In the genomic region with DNA sequence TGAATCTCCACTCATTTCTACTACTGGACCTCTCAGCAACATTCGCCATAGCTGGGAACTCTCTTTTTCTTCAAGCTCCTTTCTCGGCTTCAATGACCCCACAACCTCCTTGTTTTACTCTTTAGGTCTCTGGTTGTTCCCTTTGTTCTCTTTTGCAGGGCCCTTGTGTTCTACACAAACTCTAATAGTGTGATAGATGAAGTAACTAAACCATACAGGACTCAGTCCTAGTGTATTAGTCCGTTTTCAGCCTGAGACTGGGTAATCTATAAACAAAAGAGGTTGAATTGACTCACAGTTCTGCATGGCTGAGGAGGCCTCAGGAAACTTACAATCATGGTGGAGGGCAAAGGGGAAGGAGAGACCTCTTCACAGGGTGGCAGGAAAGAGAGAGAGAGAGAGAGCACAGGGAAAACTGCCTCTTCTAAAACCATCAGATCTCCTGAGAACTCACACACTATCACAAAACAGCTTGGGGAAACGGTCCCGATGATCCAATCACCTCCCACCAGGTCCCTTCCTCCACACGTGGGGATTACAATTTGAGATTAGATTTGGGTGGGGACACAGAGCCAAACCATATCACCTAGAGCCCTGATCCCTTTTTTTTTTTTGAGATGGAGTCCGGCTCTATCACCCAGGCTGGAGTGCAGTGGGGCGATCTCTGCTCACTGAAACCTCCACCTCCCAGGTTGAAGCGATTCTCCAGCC, we compare ENCODE assay signal across 20 cellular contexts. TPM values are rescaled to one million over a fixed set of nuclear protein-coding genes. Genes with fewer than 3 reads are reported as not detected.
DNase-seq lines count a peak whose midpoint lies in the region; ATAC-seq and TF ChIP-seq lines count a peak whose summit lies in the region.
"Had no signal": no experiment of that assay in that cellular context is flagged by ENCODE, and none has a peak within 500 bp of the region (broad histone marks: within the 10 kb centered on the region; RNA-seq: fewer than 3 reads in every experiment).

No MANE protein-coding gene starts in this region.

- POLR2A ChIA-PET in HEK293 (lab: Yijun Ruan, JAX) = no interaction called here

- no peak for TF ChIP-seq CTCF in HEK293 (tag by site-specific recombination; IDR thresholded peaks at IDR 0.05)
- TF ChIP-seq CTCF in neutrophil (IDR thresholded peaks at IDR 0.05) = no peak

- peaks cover 81% of the 10 kb centered on the region for H3K4me1 Mint-ChIP-seq in activated T-cell treated with anti-CD3 and anti-CD28 coated beads, Interleukin-2, amount 50 U/mL, for 24 hours (ENCODE audit: low read depth)
- peaks cover 58% of the 10 kb centered on the region for H3K4me1 Mint-ChIP-seq in activated naive CD8-positive, alpha-beta T cell treated with anti-CD3 and anti-CD28 coated beads for 36 hours

- no peak overlapping the region for H3K27ac ChIP-seq in HEK293 (ENCODE audit: extremely low read depth, low read depth, low read length)
- peak overlapping the region; percentile 88 for H3K27ac ChIP-seq in neutrophil
- H3K27ac ChIP-seq: foreskin keratinocyte, GM23248, prostate gland had no signal

- H3K4me3 ChIP-seq in HEK293 (ENCODE audit: low read depth, low read length) (no peak overlapping the region), neutrophil (ENCODE audit: low read depth in 1 of 2, low read length in 1 of 2) (no peak overlapping the region)
- H3K4me3 ChIP-seq: GM23248, left lung, prostate gland had no signal

- H3K27me3 ChIP-seq in neutrophil = no peaks in the 10 kb centered on the region
- H3K27me3 ChIP-seq: foreskin keratinocyte, left lung, spleen had no signal

- no peaks in the 10 kb centered on the region for H3K9me3 Mint-ChIP-seq in activated T-cell treated with anti-CD3 and anti-CD28 coated beads, Interleukin-2, amount 50 U/mL, for 24 hours
- peaks cover 5% of the 10 kb centered on the region for H3K9me3 Mint-ChIP-seq in activated naive CD8-positive, alpha-beta T cell treated with anti-CD3 and anti-CD28 coated beads for 36 hours
- H3K9me3 Mint-ChIP-seq: activated CD4-positive, alpha-beta memory T cell treated with anti-CD3 and anti-CD28 coated beads, Interleukin-2, amount 10 ng/mL, durations not matched to agents 7 days and 5 days had no signal

- H3K36me3 Mint-ChIP-seq in activated T-cell treated with anti-CD3 and anti-CD28 coated beads, Interleukin-2, amount 50 U/mL, for 24 hours (ENCODE audit: low read depth) = no peaks in the 10 kb centered on the region
- peaks cover 13% of the 10 kb centered on the region for H3K36me3 Mint-ChIP-seq in activated naive CD8-positive, alpha-beta T cell treated with anti-CD3 and anti-CD28 coated beads for 36 hours

- H3K27ac Mint-ChIP-seq in activated T-cell treated with anti-CD3 and anti-CD28 coated beads, Interleukin-2, amount 50 U/mL, for 24 hours = peak overlapping the region; percentile 78
- peak overlapping the region; percentile 2 for H3K27ac Mint-ChIP-seq in activated naive CD8-positive, alpha-beta T cell treated with anti-CD3 and anti-CD28 coated beads for 36 hours
- H3K27ac Mint-ChIP-seq: activated CD4-positive, alpha-beta memory T cell treated with anti-CD3 and anti-CD28 coated beads, Interleukin-2, amount 10 ng/mL, durations not matched to agents 7 days and 5 days had no signal

- no peak overlapping the region for H3K4me3 Mint-ChIP-seq in activated T-cell treated with anti-CD3 and anti-CD28 coated beads, Interleukin-2, amount 50 U/mL, for 24 hours
- H3K4me3 Mint-ChIP-seq in activated naive CD8-positive, alpha-beta T cell treated with anti-CD3 and anti-CD28 coated beads for 36 hours = no peak overlapping the region
- H3K4me3 Mint-ChIP-seq: activated CD4-positive, alpha-beta memory T cell treated with anti-CD3 and anti-CD28 coated beads, Interleukin-2, amount 10 ng/mL, durations not matched to agents 7 days and 5 days had no signal

- H3K4me1 ChIP-seq in HEK293 (ENCODE audit: control insufficient read depth, insufficient read depth, low read length) (no peaks in the 10 kb centered on the region), neutrophil (ENCODE audit: control insufficient read depth in 1 of 2, insufficient read depth in 1 of 2, low read depth in 1 of 2, low read length in 1 of 2) (peaks cover 38 to 40% of the 10 kb centered on the region in 2 experiments)
- H3K4me1 ChIP-seq: Caco-2, prostate gland had no signal

- no peaks in the 10 kb centered on the region for H3K9me3 ChIP-seq in HEK293 (ENCODE audit: control insufficient read depth, insufficient read depth, low read depth, low read length)
- H3K9me3 ChIP-seq in neutrophil = no peaks in the 10 kb centered on the region
- H3K9me3 ChIP-seq: Caco-2, left lung, prostate gland, spleen had no signal

- no peaks in the 10 kb centered on the region for H3K27me3 Mint-ChIP-seq in activated T-cell treated with anti-CD3 and anti-CD28 coated beads, Interleukin-2, amount 50 U/mL, for 24 hours
- no peaks in the 10 kb centered on the region for H3K27me3 Mint-ChIP-seq in activated naive CD8-positive, alpha-beta T cell treated with anti-CD3 and anti-CD28 coated beads for 36 hours

- H3K36me3 ChIP-seq in HEK293 (ENCODE audit: control insufficient read depth in 2 of 2, insufficient read depth in 1 of 2, low read length in 2 of 2) (no peaks in the 10 kb centered on the region), neutrophil (no peaks in the 10 kb centered on the region)
- H3K36me3 ChIP-seq: left lung, prostate gland, spleen had no signal

- ATAC-seq in GM19455 (IDR thresholded peaks at IDR 0.05; ENCODE audit: unreplicated experiment) = no peak
- ATAC-seq: foreskin keratinocyte had no signal

- DNase-seq in activated T-cell treated with anti-CD3 and anti-CD28 coated beads, Interleukin-2, amount 50 U/mL, for 24 hours = no peak
- no peak for DNase-seq in activated T-cell treated with anti-CD3 and anti-CD28 coated beads, Interleukin-2, amount 50 U/mL, for 1 hour
- no peak for DNase-seq in activated naive CD8-positive, alpha-beta T cell treated with anti-CD3 and anti-CD28 coated beads for 36 hours
- DNase-seq in NCI-H146 (lab: John Stamatoyannopoulos, UW) (no peak), NCI-H82 treated with DMSO at 0.1 percent for 48 hours (lab: John Stamatoyannopoulos, UW; ENCODE audit: unreplicated experiment) (no peak)
- DNase-seq: ACHN; activated CD4-positive, alpha-beta memory T cell treated with anti-CD3 and anti-CD28 coated beads, Interleukin-2, amount 10 ng/mL, durations not matched to agents 7 days and 5 days; Caco-2; foreskin keratinocyte; GM23248; NCI-H1694 treated with DMSO at 0.1 percent for 48 hours; NCI-H446; stimulated activated naive CD4-positive, alpha-beta T cell treated with Interleukin-2 at 50 U/mL for 16 hours had no signal

- CTCF ChIA-PET in HEK293 (lab: Yijun Ruan, JAX) = no interaction called here

TF ChIP-seq in HEK293, 187 proteins besides CTCF, POLR2A, EP300 and RAD21:
- 0 out of 2 replicates have a peak, but pooled peaks have one; percentile 36 for TF ChIP-seq ZBTB6 (tag by site-specific recombination; IDR thresholded peaks at IDR 0.05)
- no peak for TF ChIP-seq ZNF184 (tag by site-specific recombination; IDR thresholded peaks at IDR 0.05)
TF ChIP-seq in HEK293: peak in this region for 1.

RNA-seq across cellular contexts. Expression of gene WNK1, which starts 32.0 kb away (rescaled TPM):
- total RNA-seq in activated naive CD8-positive, alpha-beta T cell treated with anti-CD3 and anti-CD28 coated beads for 36 hours = 100 to 1,000 TPM; 117 to 118 TPM

RNA-seq across cellular contexts. Expression of gene NINJ2, which starts 57.1 kb away (rescaled TPM):
- total RNA-seq in activated naive CD8-positive, alpha-beta T cell treated with anti-CD3 and anti-CD28 coated beads for 36 hours = 1 to 10 TPM; 1.4 to 1.9 TPM
- total RNA-seq: astrocyte had no signal
